20 cellular contexts compared by ENCODE assay signal in the genomic region with DNA sequence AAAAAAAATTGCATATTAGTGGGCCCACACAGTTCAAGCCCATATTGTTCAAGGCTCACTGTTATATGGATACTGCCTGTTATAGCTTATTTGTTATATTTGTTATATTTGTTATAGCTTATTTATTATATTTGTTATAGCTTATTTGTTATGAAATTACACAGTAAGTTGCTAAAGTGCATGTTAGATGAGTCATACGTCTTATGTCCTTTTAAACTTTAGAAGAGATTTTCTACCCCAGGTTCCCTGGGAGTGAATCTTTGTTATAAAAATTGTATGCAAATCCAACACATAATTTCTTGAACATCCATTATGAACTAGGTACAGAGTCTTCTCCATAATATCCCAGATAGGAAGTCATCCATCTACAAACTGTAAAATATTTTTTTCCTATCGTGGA. TPM values are rescaled to one million over a fixed set of nuclear protein-coding genes. Genes with fewer than 3 reads are reported as not detected.
A peak's percentile ranks its signal among the peaks of the same experiment; 100 is the strongest.
DNase-seq lines count a peak whose midpoint lies in the region; ATAC-seq and TF ChIP-seq lines count a peak whose summit lies in the region.
"Had no signal": no experiment of that assay in that cellular context is flagged by ENCODE, and none has a peak within 500 bp of the region (broad histone marks: within the 10 kb centered on the region; RNA-seq: fewer than 3 reads in every experiment).

No MANE protein-coding gene starts in this region.

- H3K18ac ChIP-seq in trophoblast cell (ENCODE audit: low read length) = no peak overlapping the region

- no peak overlapping the region for H2AK5ac ChIP-seq in trophoblast cell (ENCODE audit: low read length)

- H3K4me1 ChIP-seq in gastroesophageal sphincter = peaks cover 0 to 44% (median 10%) of the 10 kb centered on the region in 3 donors
- peaks cover 16 to 20% of the 10 kb centered on the region in 2 donors for H3K4me1 ChIP-seq in thoracic aorta (ENCODE audit: control insufficient read depth in 1 of 2, low read depth in 2 of 2)
- H3K4me1 ChIP-seq in trophoblast cell (ENCODE audit: control insufficient read depth in 1 of 2, insufficient read depth in 2 of 2, low read length in 2 of 2) = no peaks in the 10 kb centered on the region

- no peak overlapping the region for H2BK5ac ChIP-seq in trophoblast cell (ENCODE audit: low read depth, low read length, poor library complexity)

- 30 to 47% methylated on average over 2 of the region's 2 CpGs for WGBS in gastroesophageal sphincter (ENCODE audit: low coverage in 1 of 2), 2 donors
- no CpG with 5 or more reads among the region's 2 CpGs for WGBS in trophoblast cell (ENCODE audit: extremely low coverage, insufficient coverage, insufficient read length)

- H3K4me2 ChIP-seq in trophoblast cell (ENCODE audit: low read length) = no peak overlapping the region

- no peak overlapping the region for H4K91ac ChIP-seq in trophoblast cell (ENCODE audit: low read depth, low read length)

- H4K12ac ChIP-seq in trophoblast cell (ENCODE audit: low read depth, low read length) = no peak overlapping the region

- no peaks in the 10 kb centered on the region for H3K79me2 ChIP-seq in trophoblast cell (ENCODE audit: control insufficient read depth, insufficient read depth, low read length, poor library complexity)

- H3K36me3 ChIP-seq in gastroesophageal sphincter = peaks cover 0 to 36% of the 10 kb centered on the region in 2 donors
- H3K36me3 ChIP-seq in thoracic aorta = peaks cover 22% of the 10 kb centered on the region
- H3K36me3 ChIP-seq in trophoblast cell (ENCODE audit: control insufficient read depth in 1 of 2, insufficient read depth in 2 of 2, low read length in 2 of 2) = peaks cover 17 to 32% of the 10 kb centered on the region in 2 experiments

- TF ChIP-seq EP300 in gastroesophageal sphincter (IDR thresholded peaks at IDR 0.05) = no peak

- no peak for TF ChIP-seq POLR2A in gastroesophageal sphincter (IDR thresholded peaks at IDR 0.05)

- H3K27ac ChIP-seq in gastroesophageal sphincter (peak overlapping the region in 3 of 4 donors; percentile 31 to 72 (median 56)), thoracic aorta (peak overlapping the region; percentile 51 to 62), trophoblast cell (ENCODE audit: low read depth, low read length) (no peak overlapping the region)
- H3K27ac ChIP-seq: SJSA1 had no signal

- in situ Hi-C loops in astrocyte of the spinal cord (cut with HindIII; ENCODE audit: low sequenced_read_pairs) = no loop called here

- DNase-seq in HCEC 1CT (peak; percentile 30), astrocyte of the spinal cord (ENCODE audit: low read depth, low spot score) (peak; percentile 35), thoracic aorta (ENCODE audit: low spot score) (no peak), trophoblast cell (no peak), kidney tubule cell (ENCODE audit: low spot score) (no peak)
- no peak for DNase-seq in stimulated activated CD4-positive, alpha-beta T cell treated with anti-CD3 and anti-CD28 coated beads, Interleukin-4, amount 100 ng/mL, for 4 hours
- DNase-seq: activated CD4-positive, CD25-positive, alpha-beta regulatory T cell treated with anti-CD3 and anti-CD28 coated beads, Interleukin-2, amount 50 U/mL, for 72 hours; activated naive CD8-positive, alpha-beta T cell treated with anti-CD3 and anti-CD28 coated beads, Interleukin-2, amount 50 U/mL, for 24 hours; Calu3; left cardiac atrium; mucosa of descending colon; NCI-H1436 treated with DMSO at 0.1 percent for 48 hours; NCI-H82; nucleus accumbens; right cardiac atrium; stomach; T1000 had no signal

- no peak overlapping the region for H2AFZ ChIP-seq in trophoblast cell (ENCODE audit: insufficient read depth, low read length, poor library complexity)

- no peak overlapping the region for H4K8ac ChIP-seq in trophoblast cell (ENCODE audit: low read depth, low read length)

- H3K27me3 ChIP-seq in gastroesophageal sphincter (no peaks in the 10 kb centered on the region), thoracic aorta (replicated peaks; ENCODE audit: insufficient read depth) (no peaks in the 10 kb centered on the region), trophoblast cell (ENCODE audit: insufficient read depth, low read length) (no peaks in the 10 kb centered on the region)
- H3K27me3 ChIP-seq: SJSA1, stomach had no signal

- H3K9ac ChIP-seq in trophoblast cell (ENCODE audit: low read length) = no peak overlapping the region

- H3K4ac ChIP-seq in trophoblast cell (ENCODE audit: low read depth, low read length) = no peak overlapping the region

- no peaks in the 10 kb centered on the region for H3K79me1 ChIP-seq in trophoblast cell (ENCODE audit: low read length)

- no peak overlapping the region for H2BK120ac ChIP-seq in trophoblast cell (ENCODE audit: insufficient read depth, low read length, poor library complexity)

- no peak overlapping the region for H3K14ac ChIP-seq in trophoblast cell (ENCODE audit: low read length)

- no peak overlapping the region for H3K23ac ChIP-seq in trophoblast cell (ENCODE audit: low read length)

- H2BK12ac ChIP-seq in trophoblast cell (ENCODE audit: low read length) = no peak overlapping the region

- H3K9me3 ChIP-seq in gastroesophageal sphincter (peaks cover 0 to 22% (median 0%) of the 10 kb centered on the region in 3 donors), thoracic aorta (peaks cover 11% of the 10 kb centered on the region), trophoblast cell (ENCODE audit: insufficient read depth, low read depth, low read length) (peaks cover 7% of the 10 kb centered on the region)
- H3K9me3 ChIP-seq: SJSA1 had no signal

- TF ChIP-seq CTCF in astrocyte of the spinal cord (IDR thresholded peaks at IDR 0.05; ENCODE audit: low read depth, low read length) (no peak), gastroesophageal sphincter (IDR thresholded peaks at IDR 0.05) (no peak), thoracic aorta (IDR thresholded peaks at IDR 0.05) (no peak)

- H3K4me3 ChIP-seq in astrocyte of the spinal cord (ENCODE audit: low read depth, low read length) = no peak overlapping the region
- H3K4me3 ChIP-seq in gastroesophageal sphincter = no peak overlapping the region
- no peak overlapping the region for H3K4me3 ChIP-seq in thoracic aorta
- no peak overlapping the region for H3K4me3 ChIP-seq in trophoblast cell (ENCODE audit: low read depth, low read length)
- H3K4me3 ChIP-seq: mucosa of descending colon, SJSA1, stomach had no signal

- ATAC-seq in gastroesophageal sphincter (no peak), thoracic aorta (ENCODE audit: insufficient number of reproducible peaks, low FRiP score, low read depth) (no peak)
- ATAC-seq: activated naive CD8-positive, alpha-beta T cell treated with anti-CD3 and anti-CD28 coated beads, Interleukin-2, amount 50 U/mL, for 24 hours; left cardiac atrium; right cardiac atrium had no signal

RNA-seq across cellular contexts. Expression of gene HTR2B, which starts 22.1 kb away (rescaled TPM):
- 10 to 100 TPM in 3 of 4 donors, 1 to 10 TPM in 1; 6.8 to 17.3 (median 16.0) TPM for total RNA-seq in gastroesophageal sphincter
- total RNA-seq in thoracic aorta = 1 to 10 TPM; 2.8 to 9.2 TPM
- polyA plus RNA-seq in trophoblast cell (2013) = not detected in 2 replicates
- total RNA-seq: activated T-helper 1 cell treated with anti-CD3 and anti-CD28 coated beads, Interleukin-12 subunit alpha, Interleukin-12 subunit beta, Interleukin-2, Interleukin-4 antibody, amounts not matched to agents 30 ng/mL and 10 ng/mL and 1 ng/mL, durations not matched to agents 14 hours and 24 hours and 36 hours; Calu3 had no signal

RNA-seq across cellular contexts. Expression of gene PSMD1, which starts 46.1 kb away (rescaled TPM):
- total RNA-seq in gastroesophageal sphincter = 10 to 100 TPM; 58.8 to 93.4 (median 65.9) TPM
- total RNA-seq in thoracic aorta = 10 to 100 TPM; 42.2 to 73.5 TPM
- polyA plus RNA-seq in trophoblast cell (2013) = 148 and 153 TPM in 2 replicates

Comparison
In these comparisons a context has a peak if more than half of its experiments do, and no peak if none do; other contexts are left out.
1. DNase-seq: peak in HCEC 1CT (single experiment) and astrocyte of the spinal cord (single experiment); none in thoracic aorta (single experiment), trophoblast cell (0 of 2), kidney tubule cell (single experiment) and stimulated activated CD4-positive, alpha-beta T cell treated with anti-CD3 and anti-CD28 coated beads, Interleukin-4, amount 100 ng/mL, for 4 hours (0 of 2).